Comparison of ENCODE assay signal across 8 cellular contexts in genomic region chr16:53502331-53503269, GRCh38. TPM values are rescaled to one million over a fixed set of nuclear protein-coding genes. Genes with fewer than 3 reads are reported as not detected.
DNase-seq lines count a peak whose midpoint lies in the region; ATAC-seq and TF ChIP-seq lines count a peak whose summit lies in the region.

TSS of gene AKTIP (minus strand) at chr16:53503209. CDS start at chr16:53500259, 2,950 bp downstream.

- no peaks in the 10 kb centered on the region for H3F3A ChIP-seq in PC-3 (ENCODE audit: low read length, unreplicated experiment)

- no peaks in the 10 kb centered on the region for H3K9me2 ChIP-seq in PC-3 (replicated peaks; ENCODE audit: low read length)

- CTCF ChIA-PET in PC-3 (lab: Charles Lee): no interaction called here

- H3K79me2 ChIP-seq in PC-3 (ENCODE audit: low read length): peaks cover 24% of the 10 kb centered on the region

- H3K4me2 ChIP-seq in PC-3 (ENCODE audit: low read length): peak within 1 kb of the TSS; percentile 94

- H3K4me3 ChIP-seq in PC-3 (ENCODE audit: low read length) (peak within 1 kb of the TSS; percentile 87), heart right ventricle (peak within 1 kb of the TSS; percentile 83 to 99 (median 88))

- H3K36me3 ChIP-seq in PC-3 (ENCODE audit: low read depth, low read length): no peaks in the 10 kb centered on the region
- peaks cover 0 to 26% (median 12%) of the 10 kb centered on the region in 9 donors for H3K36me3 ChIP-seq in heart right ventricle

- H3K9ac ChIP-seq in PC-3 (ENCODE audit: low read length): peak within 1 kb of the TSS; percentile 72

- peak; percentile 39 for DNase-seq in ACHN
- DNase-seq in PC-3: peak; percentile 54
- peak; percentile 39 for DNase-seq in amniotic epithelial cell (ENCODE audit: low read depth)
- no peak for DNase-seq in heart right ventricle
- DNase-seq in posterior cingulate gyrus: peak in 9 of 10 donors; percentile 18 to 95 (median 72)
- no peak for DNase-seq in NCI-H446 (lab: John Stamatoyannopoulos, UW)

- peak within 1 kb of the TSS; percentile 92 for H2AFZ ChIP-seq in PC-3 (ENCODE audit: low read length)

- H3K9me3 ChIP-seq in PC-3 (ENCODE audit: low read length) (no peaks in the 10 kb centered on the region), heart right ventricle (no peaks in the 10 kb centered on the region)

- ATAC-seq in GM18861 (IDR thresholded peaks at IDR 0.05; ENCODE audit: unreplicated experiment): peak; percentile 15
- peak; percentile 37 for ATAC-seq in HG03064 (IDR thresholded peaks at IDR 0.05; ENCODE audit: low read depth, unreplicated experiment)
- ATAC-seq in PC-3: peak; percentile 27
- ATAC-seq in heart right ventricle: peak; percentile 2 to 63 (median 4)

- H3K4me1 ChIP-seq in PC-3 (ENCODE audit: insufficient read depth, low read length) (peaks cover 22% of the 10 kb centered on the region), heart right ventricle (peaks cover 5 to 47% (median 40%) of the 10 kb centered on the region in 9 donors)

- peak within 1 kb of the TSS; percentile 30; the same call in 1 of the 2 replicates for H3K27ac ChIP-seq in PC-3 (ENCODE audit: low read length)
- H3K27ac ChIP-seq in heart right ventricle: peak within 1 kb of the TSS; percentile 91 to 99 (median 94)

- H4K20me1 ChIP-seq in PC-3 (ENCODE audit: low read length): peaks cover 8% of the 10 kb centered on the region; the same call in 1 of the 2 replicates

- TF ChIP-seq CTCF in PC-3 (conservative IDR thresholded peaks at IDR 0.05; ENCODE audit: low read depth, low read length) (no peak), heart right ventricle (IDR thresholded peaks at IDR 0.05) (no peak)

- POLR2A ChIA-PET in PC-3 (lab: Charles Lee; ENCODE audit: unreplicated experiment): no interaction called here

- BruUV-seq in PC-3 (replicated peaks; lab: Mats Ljungman, UMichigan): no TSS peak

- H3K27me3 ChIP-seq in PC-3 (ENCODE audit: low read length) (no peaks in the 10 kb centered on the region), heart right ventricle (no peaks in the 10 kb centered on the region)

- 0 to 1% methylated on average over 63 to 76 of the region's 76 CpGs for WGBS in heart right ventricle, 2 donors

- intact Hi-C loops in PC-3 (cut with micrococcal nuclease) (loop anchor here (1.0 to 10.0 kb wide), 3 partner anchors 65 to 448 kb away; partner anchors contain the start of genes CHD9 and CHD9NB), heart right ventricle (cut with DNase I) (loop anchor here in 6 of 10 donors (2.0 to 10.0 kb wide), 3 partner anchors 68 to 1425 kb away; partner anchors contain the start of gene RBL2 (in 5 of the 6)), posterior cingulate gyrus (cut with DNase I) (loop anchor here (2.0 kb wide), 1 partner anchor 68 kb away; the partner anchor contains the start of gene RBL2)

- in situ Hi-C loops in ACHN (cut with HindIII; ENCODE audit: low pct_ligation_motif_present, low pct_unique_long_range_greater_than_20kb, low sequenced_read_pairs): no loop called here

RNA-seq across cellular contexts. Expression of gene AKTIP, which starts in this region (rescaled TPM):
- 13.2 and 32.5 TPM in 2 replicates for total RNA-seq in PC-3 (2014; rRNA removed)
- 100 to 1,000 TPM in 1 of 10 donors, 10 to 100 TPM in 9; 61.4 to 105 (median 75.6) TPM for total RNA-seq in heart right ventricle
- polyA plus RNA-seq in heart right ventricle: 10 to 100 TPM; 33.4 to 48.7 TPM

Comparison
In these comparisons a context has a peak if more than half of its experiments do, and no peak if none do; other contexts are left out.
1. DNase-seq: peak in ACHN (single experiment), PC-3 (single experiment), amniotic epithelial cell (single experiment) and posterior cingulate gyrus (9 of 10); none in heart right ventricle (0 of 2) and NCI-H446 (0 of 2).
2. Peak in every context shown above with its lines, with median percentiles within 50 percentile points of each other: ATAC-seq.